In the genomic region with DNA sequence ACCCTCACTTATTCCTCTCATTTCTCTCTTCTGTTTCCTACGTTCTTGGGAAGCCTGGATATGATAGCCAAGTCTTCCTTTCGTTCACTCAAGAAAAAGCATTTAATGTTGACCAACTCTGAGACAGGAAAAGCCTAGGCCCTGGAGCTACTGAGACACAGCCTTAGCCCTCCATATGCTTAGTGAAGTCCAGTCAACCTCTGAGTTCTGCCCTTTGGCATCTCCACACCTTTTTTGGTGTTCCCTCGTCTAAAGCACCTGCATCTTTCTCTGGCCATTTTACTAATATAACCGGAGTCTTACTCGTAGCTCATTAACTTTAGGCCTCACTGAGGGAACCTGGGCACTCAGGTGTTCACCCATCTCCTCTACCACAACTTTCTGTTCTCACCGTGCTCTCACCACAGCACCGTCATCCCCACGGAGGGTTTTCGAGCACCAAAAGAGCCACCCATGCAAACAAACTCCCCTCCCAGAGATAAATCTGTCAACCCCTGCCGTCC, we compare ENCODE assay signal across 8 cellular contexts. TPM values are rescaled to one million over a fixed set of nuclear protein-coding genes. Genes with fewer than 3 reads are reported as not detected.
A peak's percentile ranks its signal among the peaks of the same experiment; 100 is the strongest.
DNase-seq lines count a peak whose midpoint lies in the region; ATAC-seq and TF ChIP-seq lines count a peak whose summit lies in the region.

No MANE protein-coding gene starts in this region.

- H3K36me3 ChIP-seq in BE2C (no peaks in the 10 kb centered on the region), HUES48 (ENCODE audit: control insufficient read depth, insufficient read depth, low read length) (peaks cover 13% of the 10 kb centered on the region), breast epithelium (no peaks in the 10 kb centered on the region), mesenchymal stem cell (ENCODE audit: control insufficient read depth in 1 of 2, insufficient read depth in 2 of 2, low read depth in 1 of 2, low read length in 2 of 2) (no peaks in the 10 kb centered on the region)

- no peak overlapping the region for H2AK5ac ChIP-seq in mesenchymal stem cell (ENCODE audit: low read length, severe bottlenecking)

- peaks cover 8% of the 10 kb centered on the region for H3K79me1 ChIP-seq in mesenchymal stem cell (replicated peaks; ENCODE audit: low read length, poor library complexity, severe bottlenecking)

- H3K9ac ChIP-seq in HUES48 (ENCODE audit: low read depth, low read length) (peak overlapping the region; percentile 98), mesenchymal stem cell (ENCODE audit: low read length) (peak overlapping the region; percentile 96)

- H3K27ac ChIP-seq in HUES48 (ENCODE audit: low read depth, low read length) (peak overlapping the region; percentile 91), breast epithelium (peak overlapping the region; percentile 98 to 99), mesenchymal stem cell (ENCODE audit: low read length, poor library complexity, severe bottlenecking) (peak overlapping the region; percentile 61)

- H2BK120ac ChIP-seq in mesenchymal stem cell (ENCODE audit: low read depth, low read length) = no peak overlapping the region

- H2BK12ac ChIP-seq in mesenchymal stem cell (ENCODE audit: low read length in 2 of 2) = no peak overlapping the region

- DNase-seq in BE2C (no peak), breast epithelium (ENCODE audit: low spot score in 2 of 2) (no peak), mesenchymal stem cell (no peak), NCI-H226 (no peak), amygdala (lab: John Stamatoyannopoulos, UW) (no peak)
- DNase-seq in stimulated activated CD4-positive, alpha-beta T cell treated with anti-CD3 and anti-CD28 coated beads, Interleukin-2, amount 100 ng/mL, for 24 hours = no peak

- peak overlapping the region; percentile 87 for H3K4me2 ChIP-seq in mesenchymal stem cell (ENCODE audit: low read length, poor library complexity, severe bottlenecking)

- TF ChIP-seq CTCF in BE2C (IDR thresholded peaks at IDR 0.05; ENCODE audit: low read depth, low read length) (no peak), breast epithelium (IDR thresholded peaks at IDR 0.05) (no peak)

- peaks cover 16% of the 10 kb centered on the region; the same call in 1 of the 2 replicates for H3K4me1 ChIP-seq in BE2C
- H3K4me1 ChIP-seq in HUES48 (ENCODE audit: control insufficient read depth, insufficient read depth, low read length) = peaks cover 16% of the 10 kb centered on the region
- H3K4me1 ChIP-seq in breast epithelium = no peaks in the 10 kb centered on the region
- H3K4me1 ChIP-seq in mesenchymal stem cell (ENCODE audit: control insufficient read depth, insufficient read depth, low read depth, low read length) = no peaks in the 10 kb centered on the region

- H3K18ac ChIP-seq in mesenchymal stem cell (ENCODE audit: low read depth in 1 of 2, low read length in 2 of 2) = peak overlapping the region; percentile 14 to 91

- ATAC-seq in GM19043 (IDR thresholded peaks at IDR 0.05; ENCODE audit: low read depth, unreplicated experiment) = peak; percentile 40

- H4K91ac ChIP-seq in mesenchymal stem cell (ENCODE audit: low read length) = peak overlapping the region; percentile 21

- H3K9me3 ChIP-seq in BE2C (no peaks in the 10 kb centered on the region), HUES48 (ENCODE audit: control insufficient read depth, insufficient read depth, low read length) (no peaks in the 10 kb centered on the region), breast epithelium (no peaks in the 10 kb centered on the region), mesenchymal stem cell (ENCODE audit: control insufficient read depth, low read length) (no peaks in the 10 kb centered on the region)

- peak overlapping the region; percentile 100 for H4K8ac ChIP-seq in mesenchymal stem cell (ENCODE audit: low read length)

- no peak overlapping the region for H2BK5ac ChIP-seq in mesenchymal stem cell (ENCODE audit: low read depth, low read length, poor library complexity, severe bottlenecking)

- TF ChIP-seq POLR2A in breast epithelium (IDR thresholded peaks at IDR 0.05) = no peak

- H3K4ac ChIP-seq in mesenchymal stem cell (ENCODE audit: low read depth in 1 of 2, low read length in 2 of 2) = peak overlapping the region in 1 of 2 experiments; percentile 98

- no peak overlapping the region for H3K14ac ChIP-seq in mesenchymal stem cell (ENCODE audit: low read length in 2 of 2)

- 24% methylated on average over 10 of the region's 10 CpGs for WGBS in mesenchymal stem cell

- H2BK15ac ChIP-seq in mesenchymal stem cell (ENCODE audit: low read depth, poor library complexity, severe bottlenecking) = no peak overlapping the region

- H3K27me3 ChIP-seq in BE2C (no peaks in the 10 kb centered on the region), HUES48 (ENCODE audit: control insufficient read depth, insufficient read depth, low read length) (no peaks in the 10 kb centered on the region), breast epithelium (no peaks in the 10 kb centered on the region), mesenchymal stem cell (ENCODE audit: control insufficient read depth in 1 of 2, insufficient read depth in 1 of 2, low read length in 2 of 2) (no peaks in the 10 kb centered on the region)

- peak overlapping the region; percentile 75 for H2AFZ ChIP-seq in mesenchymal stem cell (ENCODE audit: low read depth, low read length)

- intact Hi-C loops in breast epithelium (cut with DNase I; ENCODE audit: low total_unique reads) = no loop called here

- peak overlapping the region; percentile 71 for H3K4me3 ChIP-seq in BE2C (ENCODE audit: low read depth, low read length)
- H3K4me3 ChIP-seq in HUES48 (ENCODE audit: low read depth, low read length) = peak overlapping the region; percentile 92
- peak overlapping the region; percentile 54 to 88 (median 82) for H3K4me3 ChIP-seq in breast epithelium
- H3K4me3 ChIP-seq in mesenchymal stem cell (ENCODE audit: insufficient read depth in 1 of 2, low read depth in 1 of 2, low read length in 2 of 2) = peak overlapping the region; percentile 86 to 90

- no peak overlapping the region for H3K23ac ChIP-seq in mesenchymal stem cell (ENCODE audit: low read length in 2 of 2)

RNA-seq across cellular contexts. Expression of gene MTHFS, which starts 0.6 kb away (rescaled TPM):
- polyA plus RNA-seq in BE2C (2012; ENCODE audit: insufficient read depth, insufficient read length, low read depth) = 94.9 TPM
- total RNA-seq in breast epithelium = 10 to 100 TPM; 19.0 to 51.5 (median 30.2) TPM
- polyA plus RNA-seq in mesenchymal stem cell (2013, experiment 1 of 2) = 7.6 TPM
- polyA plus RNA-seq in mesenchymal stem cell (2013, experiment 2 of 2) = 7.9 TPM
